In genomic region chr3:97970131-97970530, GRCh38 we compare ENCODE assay signal across 11 cellular contexts. TPM values are rescaled to one million over a fixed set of nuclear protein-coding genes. Genes with fewer than 3 reads are reported as not detected.
DNase-seq lines count a peak whose midpoint lies in the region; ATAC-seq and TF ChIP-seq lines count a peak whose summit lies in the region.
"Had no signal": no experiment of that assay in that cellular context is flagged by ENCODE, and none has a peak within 500 bp of the region (broad histone marks: within the 10 kb centered on the region; RNA-seq: fewer than 3 reads in every experiment).

No MANE protein-coding gene starts in this region.

- peaks cover 21% of the 10 kb centered on the region for H3K36me3 Mint-ChIP-seq in activated CD4-positive, alpha-beta memory T cell treated with anti-CD3 and anti-CD28 coated beads for 36 hours

- CTCF ChIA-PET in activated CD4-positive, alpha-beta memory T cell treated with anti-CD3 and anti-CD28 coated beads for 36 hours (lab: Charles Lee) = interaction anchor here (4.8 kb wide), 1 partner anchor 53 kb away, joined by 53 read pairs; no protein-coding TSS in a partner anchor

- no peaks in the 10 kb centered on the region for H3K27me3 Mint-ChIP-seq in activated CD4-positive, alpha-beta memory T cell treated with anti-CD3 and anti-CD28 coated beads for 36 hours

- no peaks in the 10 kb centered on the region for H3K9me3 Mint-ChIP-seq in activated CD4-positive, alpha-beta memory T cell treated with anti-CD3 and anti-CD28 coated beads for 36 hours
- H3K9me3 Mint-ChIP-seq: mesothelial cell of epicardium had no signal

- H3K23ac ChIP-seq in mesenchymal stem cell (ENCODE audit: low read length in 2 of 2) = no peak overlapping the region

- H3K79me1 ChIP-seq in mesenchymal stem cell (replicated peaks; ENCODE audit: low read length, poor library complexity, severe bottlenecking) = peaks cover 1% of the 10 kb centered on the region

- peak; percentile 17 for DNase-seq in GM04504 (ENCODE audit: low read depth)
- DNase-seq in activated CD4-positive, alpha-beta memory T cell treated with anti-CD3 and anti-CD28 coated beads for 36 hours = no peak
- DNase-seq in mesenchymal stem cell = no peak
- DNase-seq in SHP77 treated with DMSO at 0.1 percent for 48 hours (lab: John Stamatoyannopoulos, UW) = no peak
- DNase-seq in coronary artery (ENCODE audit: low spot score) = no peak
- no peak for DNase-seq in HUDEP-2 (lab: John Stamatoyannopoulos, UW; ENCODE audit: unreplicated experiment in 76 of 76)
- DNase-seq: DMS53 had no signal

- H3K4me1 Mint-ChIP-seq in activated CD4-positive, alpha-beta memory T cell treated with anti-CD3 and anti-CD28 coated beads for 36 hours (ENCODE audit: low read depth) = peaks cover 59% of the 10 kb centered on the region

- H2BK12ac ChIP-seq in mesenchymal stem cell (ENCODE audit: low read length in 2 of 2) = no peak overlapping the region

- H3K14ac ChIP-seq in mesenchymal stem cell (ENCODE audit: low read length in 2 of 2) = no peak overlapping the region

- H2BK15ac ChIP-seq in mesenchymal stem cell (ENCODE audit: low read depth, poor library complexity, severe bottlenecking) = no peak overlapping the region

- H3K27me3 ChIP-seq in BLaER1 treated with 17β-estradiol and CSF1 and Interleukin-3, amounts not matched to agents 10 nM and 100 nM = no peaks in the 10 kb centered on the region
- no peaks in the 10 kb centered on the region for H3K27me3 ChIP-seq in mesenchymal stem cell (ENCODE audit: control insufficient read depth in 1 of 2, insufficient read depth in 1 of 2, low read length in 2 of 2)

- H4K8ac ChIP-seq in mesenchymal stem cell (ENCODE audit: low read length) = no peak overlapping the region

- H2AK5ac ChIP-seq in mesenchymal stem cell (ENCODE audit: low read length, severe bottlenecking) = no peak overlapping the region

- H3K9ac ChIP-seq in BLaER1 treated with 17β-estradiol and CSF1 and Interleukin-3, amounts not matched to agents 10 nM and 100 nM = peak overlapping the region in 2 of 11 experiments; percentile 4 to 13; a peak in 3 of 22 replicates
- peak overlapping the region; percentile 86 for H3K9ac ChIP-seq in mesenchymal stem cell (ENCODE audit: low read length)

- WGBS in mesenchymal stem cell = 100% methylated on average over 1 of the region's 1 CpG

- H3K27ac ChIP-seq in BLaER1 treated with 17β-estradiol and CSF1 and Interleukin-3, amounts not matched to agents 10 nM and 100 nM = peak overlapping the region in 2 of 11 experiments; percentile 82 to 84; a peak in 2 of 22 replicates
- H3K27ac ChIP-seq in mesenchymal stem cell (ENCODE audit: low read length, poor library complexity, severe bottlenecking) = no peak overlapping the region
- no peak overlapping the region for H3K27ac ChIP-seq in coronary artery

- H4K20me1 ChIP-seq in BLaER1 treated with 17β-estradiol and CSF1 and Interleukin-3, amounts not matched to agents 10 nM and 100 nM = peaks cover 0 to 46% (median 8%) of the 10 kb centered on the region in 11 experiments; a peak in 7 of 22 replicates

- H3K4me3 ChIP-seq in BLaER1 treated with 17β-estradiol and CSF1 and Interleukin-3, amounts not matched to agents 10 nM and 100 nM = no peak overlapping the region; a peak in 1 of 20 replicates
- no peak overlapping the region for H3K4me3 ChIP-seq in mesenchymal stem cell (ENCODE audit: insufficient read depth in 1 of 2, low read depth in 1 of 2, low read length in 2 of 2)
- H3K4me3 ChIP-seq in coronary artery = no peak overlapping the region

- POLR2A ChIA-PET in activated CD4-positive, alpha-beta memory T cell treated with anti-CD3 and anti-CD28 coated beads for 36 hours (lab: Charles Lee) = no interaction called here

- no peak for TF ChIP-seq CTCF in coronary artery (IDR thresholded peaks at IDR 0.05)

- no peak overlapping the region for H2BK120ac ChIP-seq in mesenchymal stem cell (ENCODE audit: low read depth, low read length)

- no peak overlapping the region for H3K4ac ChIP-seq in mesenchymal stem cell (ENCODE audit: low read depth in 1 of 2, low read length in 2 of 2)

- no peak overlapping the region for H4K91ac ChIP-seq in mesenchymal stem cell (ENCODE audit: low read length)

- intact Hi-C loops in activated CD4-positive, alpha-beta memory T cell treated with anti-CD3 and anti-CD28 coated beads for 36 hours (cut with micrococcal nuclease) = loop anchor here (2.0 to 5.0 kb wide), 3 partner anchors 27 to 155 kb away; no protein-coding TSS in a partner anchor

- H3K4me3 Mint-ChIP-seq in activated CD4-positive, alpha-beta memory T cell treated with anti-CD3 and anti-CD28 coated beads for 36 hours = peak overlapping the region; percentile 93

- no peak overlapping the region for H2AFZ ChIP-seq in mesenchymal stem cell (ENCODE audit: low read depth, low read length)

- H3K9me3 ChIP-seq in BLaER1 treated with 17β-estradiol and CSF1 and Interleukin-3, amounts not matched to agents 10 nM and 100 nM (replicated peaks in 1 of 11) = no peaks in the 10 kb centered on the region
- no peaks in the 10 kb centered on the region for H3K9me3 ChIP-seq in mesenchymal stem cell (ENCODE audit: control insufficient read depth, low read length)

- H3K4me2 ChIP-seq in BLaER1 treated with 17β-estradiol and CSF1 and Interleukin-3, amounts not matched to agents 10 nM and 100 nM = peak overlapping the region; percentile 72 to 95 (median 85); a peak in 21 of 22 replicates
- no peak overlapping the region for H3K4me2 ChIP-seq in mesenchymal stem cell (ENCODE audit: low read length, poor library complexity, severe bottlenecking)

- no peak for ATAC-seq in HG03442 (IDR thresholded peaks at IDR 0.05; ENCODE audit: unreplicated experiment)
- ATAC-seq: sciatic nerve had no signal

- H2BK5ac ChIP-seq in mesenchymal stem cell (ENCODE audit: low read depth, low read length, poor library complexity, severe bottlenecking) = no peak overlapping the region

- H3K4me1 ChIP-seq in BLaER1 treated with 17β-estradiol and CSF1 and Interleukin-3, amounts not matched to agents 10 nM and 100 nM = peaks cover 24 to 50% (median 40%) of the 10 kb centered on the region in 10 experiments
- H3K4me1 ChIP-seq in mesenchymal stem cell (ENCODE audit: control insufficient read depth, insufficient read depth, low read depth, low read length) = peaks cover 2% of the 10 kb centered on the region

- H3K27ac Mint-ChIP-seq in activated CD4-positive, alpha-beta memory T cell treated with anti-CD3 and anti-CD28 coated beads for 36 hours = no peak overlapping the region

- H3K18ac ChIP-seq in mesenchymal stem cell (ENCODE audit: low read depth in 1 of 2, low read length in 2 of 2) = no peak overlapping the region

- H3K36me3 ChIP-seq in BLaER1 treated with 17β-estradiol and CSF1 and Interleukin-3, amounts not matched to agents 10 nM and 100 nM = peaks cover 23 to 32% (median 26%) of the 10 kb centered on the region in 11 experiments
- peaks cover 0 to 24% of the 10 kb centered on the region in 2 experiments for H3K36me3 ChIP-seq in mesenchymal stem cell (ENCODE audit: control insufficient read depth in 1 of 2, insufficient read depth in 2 of 2, low read depth in 1 of 2, low read length in 2 of 2)

RNA-seq across cellular contexts. Expression of gene RIOX2, which starts 2.1 kb away (rescaled TPM):
- total RNA-seq in activated CD4-positive, alpha-beta memory T cell treated with anti-CD3 and anti-CD28 coated beads for 36 hours = 10 to 100 TPM; 35.9 to 36.1 TPM
- polyA plus RNA-seq in mesenchymal stem cell (2013, experiment 1 of 2) = 24.3 TPM
- polyA plus RNA-seq in mesenchymal stem cell (2013, experiment 2 of 2) = 23.7 TPM
